8 cellular contexts compared by ENCODE assay signal in the genomic region with DNA sequence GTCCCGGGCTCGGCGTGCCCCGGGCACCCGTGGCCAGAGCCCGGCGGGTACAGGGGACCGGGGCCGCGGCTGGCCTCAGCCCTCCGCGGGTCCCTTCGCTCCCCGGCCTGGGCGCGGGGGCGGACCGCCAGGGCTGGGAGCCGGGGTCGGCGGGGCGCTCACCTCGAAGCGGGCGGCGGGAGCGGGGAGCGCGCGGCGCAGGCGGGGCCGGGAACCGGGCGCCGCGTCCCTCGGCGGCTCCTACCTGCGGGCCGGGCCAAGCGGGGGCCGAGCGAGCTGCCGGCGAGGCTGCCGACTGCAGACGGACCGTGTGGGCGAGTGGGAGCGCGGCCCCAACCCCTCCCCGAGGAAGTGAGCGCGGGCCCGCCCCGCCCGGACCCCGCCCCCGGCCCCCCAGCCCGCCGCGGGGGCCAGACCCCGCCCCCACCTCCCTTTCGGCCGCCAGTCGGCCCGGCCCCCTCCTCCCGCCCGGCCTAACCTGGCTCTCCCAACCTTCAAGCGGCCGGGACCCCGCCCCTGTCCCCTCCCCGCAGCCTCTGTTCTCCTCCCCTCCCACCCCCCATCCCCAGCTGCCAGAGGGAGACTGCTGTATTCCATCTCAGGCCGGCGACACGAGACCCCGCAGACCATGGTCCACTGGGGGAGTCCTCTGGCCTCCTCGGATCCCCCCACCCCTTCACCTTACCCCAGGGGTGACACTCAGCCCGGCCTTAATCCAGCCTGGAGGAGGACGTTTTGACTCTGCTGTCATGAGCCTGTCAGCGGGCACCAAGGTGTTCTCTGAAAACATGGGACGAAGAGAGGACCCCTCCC. TPM values are rescaled to one million over a fixed set of nuclear protein-coding genes. Genes with fewer than 3 reads are reported as not detected.
A peak's percentile ranks its signal among the peaks of the same experiment; 100 is the strongest.
DNase-seq lines count a peak whose midpoint lies in the region; ATAC-seq, FAIRE-seq and TF ChIP-seq lines count a peak whose summit lies in the region.

FHL3 (minus strand) TSS at position 320 of the 813 bp plus-strand sequence. CDS start 6,102 bp downstream, outside the sequence.

- peak within 1 kb of the TSS; percentile 66 to 68 for H3K4me3 ChIP-seq in SK-N-SH (ENCODE audit: low read depth in 2 of 2, low read length in 1 of 2)
- H3K4me3 ChIP-seq in K562 = peak within 1 kb of the TSS; percentile 65
- peak within 1 kb of the TSS; percentile 75 for H3K4me3 ChIP-seq in iPS-18a (ENCODE audit: low read length)
- H3K4me3 ChIP-seq in skeletal muscle satellite cell (ENCODE audit: low read length) = peak within 1 kb of the TSS; percentile 86

- no peaks in the 10 kb centered on the region for H3K27me3 ChIP-seq in SK-N-SH (ENCODE audit: insufficient read depth)
- H3K27me3 ChIP-seq in K562 (ENCODE audit: control insufficient read depth in 2 of 2, insufficient read depth in 2 of 2, low read length in 2 of 2) = no peaks in the 10 kb centered on the region
- H3K27me3 ChIP-seq in iPS-18a (ENCODE audit: control insufficient read depth, insufficient read depth, low read length) = peaks cover 8% of the 10 kb centered on the region
- no peaks in the 10 kb centered on the region for H3K27me3 ChIP-seq in skeletal muscle satellite cell (ENCODE audit: control insufficient read depth, insufficient read depth, low read length)

- TF ChIP-seq POLR2A in K562 (conservative IDR thresholded peaks at IDR 0.05) = 0 out of 2 replicates have a peak, but pooled peaks have one; percentile 50

- H3K79me2 ChIP-seq in SK-N-SH (ENCODE audit: insufficient read depth) (peaks cover 39% of the 10 kb centered on the region), K562 (ENCODE audit: control insufficient read depth, insufficient read depth, low read length) (peaks cover 56% of the 10 kb centered on the region)

- POLR2A ChIA-PET in SK-N-SH (lab: Yijun Ruan, JAX) (no interaction called here), K562 (lab: Yijun Ruan, JAX) (interaction anchor here (0.6 to 1.0 kb wide), 2 partner anchors 11 to 1813 kb away, joined by 3 to 4 read pairs; no protein-coding TSS in a partner anchor)

- ATAC-seq in HG03520 (IDR thresholded peaks at IDR 0.05; ENCODE audit: unreplicated experiment) (peak; percentile 37), K562 (peak; percentile 64), GM19397 (IDR thresholded peaks at IDR 0.05; ENCODE audit: unreplicated experiment) (no peak), GM21360 (IDR thresholded peaks at IDR 0.05; ENCODE audit: unreplicated experiment) (no peak)

- no peak for FAIRE-seq in K562 (lab: Jason Lieb, UNC)

- intact Hi-C loops in K562 (cut with micrococcal nuclease) = no loop called here

- in situ Hi-C loops in K562 (cut with MboI) = no loop called here

- CTCF ChIA-PET in SK-N-SH (lab: Yijun Ruan, JAX) (no interaction called here), K562 (lab: Yijun Ruan, JAX; ENCODE audit: low intra/inter-chr PET ratio) (no interaction called here)

- no peaks in the 10 kb centered on the region for H3K9me3 ChIP-seq in SK-N-SH
- no peaks in the 10 kb centered on the region for H3K9me3 ChIP-seq in K562 (replicated peaks; ENCODE audit: control insufficient read depth, insufficient read depth, low read depth, low read length)
- H3K9me3 ChIP-seq in iPS-18a (ENCODE audit: control insufficient read depth, low read depth, low read length) = no peaks in the 10 kb centered on the region
- H3K9me3 ChIP-seq in skeletal muscle satellite cell (replicated peaks; ENCODE audit: low read length) = no peaks in the 10 kb centered on the region

- H3F3A ChIP-seq in SK-N-SH (replicated peaks; ENCODE audit: insufficient read depth) = peaks cover 17% of the 10 kb centered on the region

- no peaks in the 10 kb centered on the region for H3K9me2 ChIP-seq in SK-N-SH

- BruUV-seq in K562 (replicated peaks; lab: Mats Ljungman, UMichigan) = no TSS peak

- TF ChIP-seq EP300 in SK-N-SH (IDR thresholded peaks at IDR 0.05; ENCODE audit: borderline replicate concordance in 1 of 2, low read depth in 1 of 2, low read length in 1 of 2) (no peak), K562 (IDR thresholded peaks at IDR 0.05; ENCODE audit: low read length) (no peak)

- no peaks in the 10 kb centered on the region for H3K9me1 ChIP-seq in K562 (ENCODE audit: control insufficient read depth, insufficient read depth, low read length)

- TF ChIP-seq RAD21 in SK-N-SH (IDR thresholded peaks at IDR 0.05; ENCODE audit: low read length) = no peak
- no peak for TF ChIP-seq RAD21 in K562 (CRISPR knock-in tag; conservative IDR thresholded peaks at IDR 0.05 in 1 of 2, IDR thresholded peaks at IDR 0.05 in 1 of 2)

- no peaks in the 10 kb centered on the region for H3K36me3 ChIP-seq in SK-N-SH (replicated peaks in 1 of 2; ENCODE audit: control insufficient read depth in 1 of 2, insufficient read depth in 2 of 2, low read length in 1 of 2)
- peaks cover 33% of the 10 kb centered on the region for H3K36me3 ChIP-seq in K562 (ENCODE audit: control insufficient read depth, insufficient read depth, low read length)
- H3K36me3 ChIP-seq in iPS-18a (ENCODE audit: control insufficient read depth, low read depth, low read length) = no peaks in the 10 kb centered on the region
- no peaks in the 10 kb centered on the region for H3K36me3 ChIP-seq in skeletal muscle satellite cell (ENCODE audit: insufficient read depth, low read length)

- H3K9ac ChIP-seq in SK-N-SH = peak within 1 kb of the TSS; percentile 75
- H3K9ac ChIP-seq in K562 (ENCODE audit: insufficient read depth in 1 of 2, low read depth in 2 of 2, low read length in 2 of 2) = peak within 1 kb of the TSS; percentile 86 to 99
- H3K9ac ChIP-seq in iPS-18a (ENCODE audit: low read length) = peak within 1 kb of the TSS; percentile 52
- H3K9ac ChIP-seq in skeletal muscle satellite cell (ENCODE audit: low read depth, low read length) = peak within 1 kb of the TSS; percentile 80

- 4% methylated on average over 14 of the region's 83 CpGs for WGBS in SK-N-SH (ENCODE audit: low lambda C conversion rate)
- WGBS in K562 (ENCODE audit: insufficient coverage, low coverage, missing lambda C conversion rate) = 1% methylated on average over 34 of the region's 83 CpGs

- DNase-seq in DMS 273 treated with DMSO at 0.1 percent for 48 hours (lab: John Stamatoyannopoulos, UW) (peak; percentile 98), SK-N-SH (peak; percentile 90), K562 (ENCODE audit: extremely low read depth in 1 of 4, low spot score in 3 of 4) (peak; percentile 95 to 96 (median 96))

- no peak for TF ChIP-seq CTCF in SK-N-SH (IDR thresholded peaks at IDR 0.05)
- no peak for TF ChIP-seq CTCF in K562 (IDR thresholded peaks at IDR 0.05 in 2 of 3, conservative IDR thresholded peaks at IDR 0.05 in 1 of 3; ENCODE audit: insufficient read depth in 2 of 3, low read depth in 1 of 3, low read length in 3 of 3)

- H4K20me1 ChIP-seq in SK-N-SH (ENCODE audit: insufficient read depth) = no peaks in the 10 kb centered on the region
- H4K20me1 ChIP-seq in K562 (replicated peaks; ENCODE audit: control insufficient read depth, insufficient read depth, low read length) = 0 out of 2 replicates have a peak, but pooled peaks cover 12% of the 10 kb centered on the region

- H3K27ac ChIP-seq in SK-N-SH (ENCODE audit: low read depth in 2 of 2, low read length in 1 of 2) = peak within 1 kb of the TSS in 1 of 2 experiments; percentile 48; a peak in 1 of 4 replicates
- H3K27ac ChIP-seq in K562 (ENCODE audit: extremely low read depth, low read depth, low read length) = peak within 1 kb of the TSS; percentile 82
- H3K27ac ChIP-seq in iPS-18a (ENCODE audit: low read length) = no peak within 1 kb of the TSS

- peak within 1 kb of the TSS; percentile 46; the same call in 1 of the 2 replicates for H2AFZ ChIP-seq in SK-N-SH (ENCODE audit: low read depth)
- peak within 1 kb of the TSS; percentile 82 for H2AFZ ChIP-seq in K562 (ENCODE audit: low read depth, low read length)

- peaks cover 24 to 31% of the 10 kb centered on the region in 2 experiments for H3K4me1 ChIP-seq in SK-N-SH (ENCODE audit: control insufficient read depth in 1 of 2, insufficient read depth in 2 of 2, low read depth in 1 of 2, low read length in 1 of 2)
- H3K4me1 ChIP-seq in K562 (replicated peaks in 1 of 2; ENCODE audit: control insufficient read depth in 2 of 2, insufficient read depth in 2 of 2, low read length in 2 of 2) = peaks cover 58% of the 10 kb centered on the region in 2 experiments
- H3K4me1 ChIP-seq in iPS-18a (ENCODE audit: control insufficient read depth, low read depth, low read length) = peaks cover 38% of the 10 kb centered on the region
- H3K4me1 ChIP-seq in skeletal muscle satellite cell (ENCODE audit: control insufficient read depth, insufficient read depth, low read length) = peaks cover 49% of the 10 kb centered on the region

- H3K4me2 ChIP-seq in SK-N-SH (peak within 1 kb of the TSS; percentile 98), K562 (ENCODE audit: insufficient read depth, low read length) (peak within 1 kb of the TSS; percentile 92), skeletal muscle satellite cell (ENCODE audit: low read length) (peak within 1 kb of the TSS; percentile 97)

TF ChIP-seq in SK-N-SH, 30 proteins besides CTCF, POLR2A, EP300 and RAD21 (continues in another document):
- no peak for TF ChIP-seq RFX5 (IDR thresholded peaks at IDR 0.05; ENCODE audit: low read length)
- no peak for TF ChIP-seq YY1 (IDR thresholded peaks at IDR 0.05; ENCODE audit: low read depth)

TF ChIP-seq in K562, 482 proteins besides CTCF, POLR2A, EP300 and RAD21 (continues in another document):
- TF ChIP-seq ZNF695 (CRISPR knock-in tag; IDR thresholded peaks at IDR 0.05) = no peak

RNA-seq across cellular contexts. Expression of gene FHL3, which starts in this region (rescaled TPM):
- polyA plus RNA-seq in SK-N-SH (2012; rRNA removed) (4.2 and 6.8 TPM in 2 replicates), K562 (2011; rRNA removed) (14.8 and 18.9 TPM in 2 replicates), K562 (2014; fragmentation: Illumina TruSeq; extraction: Trizol) (117 and 145 TPM in 2 replicates), K562 (2014; fragmentation: Nextera tagmentation; extraction: Ambion mirVana) (1 to 10 TPM; 6.1 to 8.0 TPM), K562 (2014; rRNA removed) (56.7 and 61.4 TPM in 2 replicates)
- 4.1 and 7.3 TPM in 2 replicates for polyA plus RNA-seq in SK-N-SH (2012; cell fraction: cytosol; rRNA removed)
- 13.5 and 14.1 TPM in 2 replicates for polyA plus RNA-seq in SK-N-SH (2012; cell fraction: nucleus; rRNA removed)
- 89.8 and 202 TPM in 2 replicates for total RNA-seq in K562 (2011; cell fraction: chromatin; rRNA removed; ENCODE audit: low replicate concordance)
- total RNA-seq in K562 (2011; cell fraction: nucleolus; rRNA removed) = 99.7 and 116 TPM in 2 replicates
- total RNA-seq in K562 (2011; cell fraction: nucleoplasm; rRNA removed) = 98.0 and 139 TPM in 2 replicates
- total RNA-seq in K562 (2014; rRNA removed) (55.7 and 80.3 TPM in 2 replicates), K562 (2014; rRNA removed; fragmentation: Illumina TruSeq; extraction: Trizol) (22.6 and 27.7 TPM in 2 replicates), K562 (2015; rRNA removed; fragmentation: Illumina TruSeq; extraction: Trizol) (34.1 and 35.1 TPM in 2 replicates), K562 (2021) (123 and 144 TPM in 2 replicates)
- 31.0 and 53.9 TPM in 2 replicates for polyA plus RNA-seq in K562 (2011; cell fraction: cytosol; rRNA removed)
- polyA plus RNA-seq in K562 (2011; cell fraction: nucleus; rRNA removed) = 58.4 and 84.8 TPM in 2 replicates
- 76.0 and 140 TPM in 2 replicates for polyA plus RNA-seq in K562 (2012)
- polyA minus RNA-seq in K562 (2011; rRNA and poly(A)+ RNA removed) = 26.4 and 29.9 TPM in 2 replicates
- polyA minus RNA-seq in K562 (2011; cell fraction: cytosol; rRNA and poly(A)+ RNA removed) = 46.4 and 60.9 TPM in 2 replicates
- polyA minus RNA-seq in K562 (2011; cell fraction: nucleus; rRNA and poly(A)+ RNA removed) = 41.9 and 46.1 TPM in 2 replicates
- 13.1 and 17.2 TPM in 2 replicates for total RNA-seq in skeletal muscle satellite cell (2012; rRNA removed)

Comparison
In these comparisons a context has a peak if more than half of its experiments do, and no peak if none do; other contexts are left out.
1. ATAC-seq: peak in HG03520 (single experiment) and K562 (single experiment); none in GM19397 (single experiment) and GM21360 (single experiment).
2. Peak in every context shown above with its lines, with median percentiles within 50 percentile points of each other: DNase-seq, H3K4me2 ChIP-seq, H3K4me3 ChIP-seq and H3K9ac ChIP-seq.